24 cellular contexts compared by ENCODE assay signal in genomic region chrX:153512501-153512893, GRCh38. TPM values are rescaled to one million over a fixed set of nuclear protein-coding genes. Genes with fewer than 3 reads are reported as not detected.
DNase-seq lines count a peak whose midpoint lies in the region; ATAC-seq, FAIRE-seq and TF ChIP-seq lines count a peak whose summit lies in the region.
"Had no signal": no experiment of that assay in that cellular context is flagged by ENCODE, and none has a peak within 500 bp of the region (broad histone marks: within the 10 kb centered on the region; RNA-seq: fewer than 3 reads in every experiment).

No MANE protein-coding gene starts in this region.

- H2AFZ ChIP-seq in K562 (ENCODE audit: low read depth, low read length) = no peak overlapping the region
- H2AFZ ChIP-seq: GM23248 had no signal

- no peak overlapping the region for H3K9ac ChIP-seq in K562 (ENCODE audit: insufficient read depth in 1 of 2, low read depth in 2 of 2, low read length in 2 of 2)
- H3K9ac ChIP-seq: GM23248 had no signal

- CTCF ChIA-PET in RWPE1 (lab: Yijun Ruan, JAX) (interaction anchor here (1.0 kb wide), 1 partner anchor 42 kb away, joined by 3 read pairs; the partner anchor contains the start of gene HAUS7), K562 (lab: Yijun Ruan, JAX; ENCODE audit: low intra/inter-chr PET ratio) (no interaction called here)

- in situ Hi-C loops in K562 (cut with MboI) = no loop called here

- intact Hi-C loops in K562 (cut with micrococcal nuclease) = no loop called here

- no peak for ATAC-seq in K562
- ATAC-seq in GM21390 (IDR thresholded peaks at IDR 0.05; ENCODE audit: unreplicated experiment) = no peak
- ATAC-seq: A549 had no signal

- H3K36me3 ChIP-seq in K562 (ENCODE audit: control insufficient read depth, insufficient read depth, low read length) = no peaks in the 10 kb centered on the region

- H3K79me2 ChIP-seq in K562 (ENCODE audit: control insufficient read depth, insufficient read depth, low read length) = no peaks in the 10 kb centered on the region

- H3K9me3 Mint-ChIP-seq in immature natural killer cell = no peaks in the 10 kb centered on the region
- H3K9me3 Mint-ChIP-seq: CD4-positive, alpha-beta T cell; HFFc6 had no signal

- peaks cover 0 to 2% (median 2%) of the 10 kb centered on the region in 3 donors for H3K27me3 Mint-ChIP-seq in immature natural killer cell (ENCODE audit: low read depth in 3 of 3)

- H3K27ac ChIP-seq in RWPE1 = peak overlapping the region; percentile 81
- H3K27ac ChIP-seq in K562 (ENCODE audit: extremely low read depth, low read depth, low read length) = no peak overlapping the region
- H3K27ac ChIP-seq: 22Rv1, C4-2B, GM23248, HL-60 had no signal

- H3K27ac Mint-ChIP-seq in immature natural killer cell = no peak overlapping the region
- H3K27ac Mint-ChIP-seq: CD4-positive, alpha-beta T cell; HFFc6; IgD-negative memory B cell had no signal

- TF ChIP-seq POLR2A in GM12891 (IDR thresholded peaks at IDR 0.05; ENCODE audit: low read depth, low read length) (no peak), K562 (conservative IDR thresholded peaks at IDR 0.05) (no peak)

- H3K4me2 ChIP-seq in K562 (ENCODE audit: insufficient read depth, low read length) = no peak overlapping the region
- H3K4me2 ChIP-seq: A549 had no signal

- peaks cover 0 to 4% of the 10 kb centered on the region in 2 experiments; a peak in 2 of 5 replicates for H3K4me1 ChIP-seq in K562 (replicated peaks in 1 of 2; ENCODE audit: control insufficient read depth in 2 of 2, insufficient read depth in 2 of 2, low read length in 2 of 2)
- H3K4me1 ChIP-seq: A549, Caco-2 had no signal

- no peaks in the 10 kb centered on the region for H4K20me1 ChIP-seq in K562 (replicated peaks; ENCODE audit: control insufficient read depth, insufficient read depth, low read length)

- H3K36me3 Mint-ChIP-seq in immature natural killer cell = no peaks in the 10 kb centered on the region
- H3K36me3 Mint-ChIP-seq: IgD-negative memory B cell had no signal

- TF ChIP-seq CTCF in RWPE1 (conservative IDR thresholded peaks at IDR 0.05; ENCODE audit: low read depth) = no peak
- no peak for TF ChIP-seq CTCF in K562 (IDR thresholded peaks at IDR 0.05 in 2 of 3, conservative IDR thresholded peaks at IDR 0.05 in 1 of 3; ENCODE audit: insufficient read depth in 2 of 3, low read depth in 1 of 3, low read length in 3 of 3)
- no peak for TF ChIP-seq CTCF in fibroblast of the aortic adventitia (IDR thresholded peaks at IDR 0.05; ENCODE audit: insufficient read depth, low read length)

- H3K4me1 Mint-ChIP-seq in immature natural killer cell = peaks cover 0 to under 1% of the 10 kb centered on the region in 2 donors

- no peak overlapping the region for H3K4me3 Mint-ChIP-seq in immature natural killer cell
- H3K4me3 Mint-ChIP-seq: CD4-positive, alpha-beta T cell; HFFc6; IgD-negative memory B cell had no signal

- 0% methylated on average over 1 of the region's 3 CpGs for WGBS in K562 (ENCODE audit: insufficient coverage, low coverage, missing lambda C conversion rate)

- FAIRE-seq in GM12891 (lab: Jason Lieb, UNC) = peak; percentile 89
- FAIRE-seq in K562 (lab: Jason Lieb, UNC) = no peak
- FAIRE-seq: A549, D721Med, G401.6, H54 had no signal

- TF ChIP-seq RAD21 in K562 (CRISPR knock-in tag; conservative IDR thresholded peaks at IDR 0.05 in 1 of 2, IDR thresholded peaks at IDR 0.05 in 1 of 2) = no peak

- BruUV-seq in K562 (replicated peaks; lab: Mats Ljungman, UMichigan) = no TSS peak

- POLR2A ChIA-PET in RWPE1 (lab: Yijun Ruan, JAX; ENCODE audit: low non-redundant PET) (no interaction called here), K562 (lab: Yijun Ruan, JAX) (interaction anchor here (0.7 kb wide), 1 partner anchor 11 kb away, joined by 3 read pairs; no protein-coding TSS in a partner anchor)

- H3K9me3 ChIP-seq in K562 (replicated peaks; ENCODE audit: control insufficient read depth, insufficient read depth, low read depth, low read length) = no peaks in the 10 kb centered on the region
- H3K9me3 ChIP-seq: A549, Caco-2 had no signal

- H3K9me1 ChIP-seq in K562 (ENCODE audit: control insufficient read depth, insufficient read depth, low read length) = no peaks in the 10 kb centered on the region

- no peak for DNase-seq in GM12891 (ENCODE audit: insufficient read length, low spot score)
- no peak for DNase-seq in RWPE1 (ENCODE audit: low spot score)
- DNase-seq in K562 (ENCODE audit: extremely low read depth in 1 of 4, low spot score in 3 of 4) = no peak
- DNase-seq in fibroblast of the aortic adventitia (ENCODE audit: low read depth) = peak; percentile 28
- DNase-seq in cerebellum (ENCODE audit: low spot score) = no peak
- DNase-seq in activated T-cell treated with anti-CD3 and anti-CD28 coated beads, Interleukin-2, amount 50 U/mL, for 1 hour = no peak
- no peak for DNase-seq in immature natural killer cell
- DNase-seq: AML-193; Caco-2; CD4-positive, alpha-beta T cell; GM23248; HCEC 1CT; HFFc6; KG1 had no signal

- no peak overlapping the region for H3K4me3 ChIP-seq in K562
- no peak overlapping the region for H3K4me3 ChIP-seq in fibroblast of the aortic adventitia (ENCODE audit: low read depth, low read length)
- H3K4me3 ChIP-seq: A549, GM23248 had no signal

- TF ChIP-seq EP300 in K562 (IDR thresholded peaks at IDR 0.05; ENCODE audit: low read length) = no peak

- peaks cover 0 to 43% of the 10 kb centered on the region in 2 experiments; a peak in 3 of 5 replicates for H3K27me3 ChIP-seq in K562 (ENCODE audit: control insufficient read depth in 2 of 2, insufficient read depth in 2 of 2, low read length in 2 of 2)

RNA-seq across cellular contexts. Expression of gene ATP2B3, which starts 4.9 kb away (rescaled TPM):
- polyA plus RNA-seq in GM12891 (2012; ENCODE audit: low read depth, missing spikeins) = 0.03 TPM
- not detected in 2 replicates for total RNA-seq in K562 (2011; cell fraction: chromatin; rRNA removed; ENCODE audit: low replicate concordance)
- total RNA-seq in K562 (2011; cell fraction: nucleolus; rRNA removed) = not detected in 2 replicates
- total RNA-seq in K562 (2011; cell fraction: nucleoplasm; rRNA removed) = not detected in 2 replicates
- total RNA-seq in K562 (2014; rRNA removed) = not detected in 2 replicates
- not detected in 2 replicates for total RNA-seq in K562 (2014; rRNA removed; fragmentation: Illumina TruSeq; extraction: Trizol)
- not detected in 2 replicates for total RNA-seq in K562 (2015; rRNA removed; fragmentation: Illumina TruSeq; extraction: Trizol)
- total RNA-seq in K562 (2021) = not detected in 2 replicates
- polyA plus RNA-seq in K562 (2011; rRNA removed) = 0.04 TPM in 1 of 2 replicates, not detected in the other
- 0.03 and 0.07 TPM in 2 replicates for polyA plus RNA-seq in K562 (2011; cell fraction: cytosol; rRNA removed)
- polyA plus RNA-seq in K562 (2011; cell fraction: nucleus; rRNA removed) = 0.04 and 0.06 TPM in 2 replicates
- 0.01 and 0.07 TPM in 2 replicates for polyA plus RNA-seq in K562 (2012)
- polyA plus RNA-seq in K562 (2014; fragmentation: Illumina TruSeq; extraction: Trizol) = not detected in 2 replicates
- under 1 TPM in 1 of 2 experiments, not detected in 1; 0.04 TPM for polyA plus RNA-seq in K562 (2014; fragmentation: Nextera tagmentation; extraction: Ambion mirVana)
- polyA plus RNA-seq in K562 (2014; rRNA removed) = 0.04 TPM in 1 of 2 replicates, not detected in the other
- polyA minus RNA-seq in K562 (2011; rRNA and poly(A)+ RNA removed) = not detected in 2 replicates
- polyA minus RNA-seq in K562 (2011; cell fraction: cytosol; rRNA and poly(A)+ RNA removed) = not detected in 2 replicates
- not detected in 2 replicates for polyA minus RNA-seq in K562 (2011; cell fraction: nucleus; rRNA and poly(A)+ RNA removed)
- total RNA-seq in fibroblast of the aortic adventitia (ENCODE audit: low replicate concordance) = not detected in 2 replicates
- total RNA-seq in cerebellum = 5.6 TPM
- not detected for polyA plus RNA-seq in immature natural killer cell
- total RNA-seq: Caco-2; CD4-positive, alpha-beta T cell; GM23248; HFFc6; HT1080 had no signal
- polyA plus RNA-seq: GM23248, IgD-negative memory B cell had no signal

RNA-seq across cellular contexts. Expression of gene BGN, which starts 17.7 kb away (rescaled TPM):
- not detected for polyA plus RNA-seq in GM12891 (2012; ENCODE audit: low read depth, missing spikeins)
- total RNA-seq in K562 (2011; cell fraction: chromatin; rRNA removed; ENCODE audit: low replicate concordance) = not detected in 2 replicates
- total RNA-seq in K562 (2011; cell fraction: nucleolus; rRNA removed) = not detected in 2 replicates
- total RNA-seq in K562 (2011; cell fraction: nucleoplasm; rRNA removed) = not detected in 2 replicates
- total RNA-seq in K562 (2014; rRNA removed) = not detected in 2 replicates
- total RNA-seq in K562 (2014; rRNA removed; fragmentation: Illumina TruSeq; extraction: Trizol) = not detected in 2 replicates
- not detected in 2 replicates for total RNA-seq in K562 (2015; rRNA removed; fragmentation: Illumina TruSeq; extraction: Trizol)
- 0.11 TPM in 2 replicates for total RNA-seq in K562 (2021)
- polyA plus RNA-seq in K562 (2011; rRNA removed) = not detected in 2 replicates
- polyA plus RNA-seq in K562 (2011; cell fraction: cytosol; rRNA removed) = 0.04 and 0.06 TPM in 2 replicates
- not detected in 2 replicates for polyA plus RNA-seq in K562 (2011; cell fraction: nucleus; rRNA removed)
- polyA plus RNA-seq in K562 (2012) = not detected in 2 replicates
- polyA plus RNA-seq in K562 (2014; fragmentation: Illumina TruSeq; extraction: Trizol) = not detected in 2 replicates
- polyA plus RNA-seq in K562 (2014; fragmentation: Nextera tagmentation; extraction: Ambion mirVana) = not detected
- polyA plus RNA-seq in K562 (2014; rRNA removed) = not detected in 2 replicates
- not detected in 2 replicates for polyA minus RNA-seq in K562 (2011; rRNA and poly(A)+ RNA removed)
- polyA minus RNA-seq in K562 (2011; cell fraction: cytosol; rRNA and poly(A)+ RNA removed) = not detected in 2 replicates
- polyA minus RNA-seq in K562 (2011; cell fraction: nucleus; rRNA and poly(A)+ RNA removed) = not detected in 2 replicates
- total RNA-seq in fibroblast of the aortic adventitia (ENCODE audit: low replicate concordance) = 12.3 and 133 TPM in 2 replicates
- total RNA-seq in cerebellum = 7.9 TPM
- not detected for polyA plus RNA-seq in immature natural killer cell
- total RNA-seq: CD4-positive, alpha-beta T cell had no signal
- polyA plus RNA-seq: IgD-negative memory B cell had no signal

RNA-seq across cellular contexts. Expression of gene HAUS7, which starts 42.1 kb away (rescaled TPM):
- 25.2 TPM for polyA plus RNA-seq in GM12891 (2012; ENCODE audit: low read depth, missing spikeins)
- total RNA-seq in K562 (2011; cell fraction: chromatin; rRNA removed; ENCODE audit: low replicate concordance) = 44.0 and 101 TPM in 2 replicates
- 58.2 and 63.4 TPM in 2 replicates for total RNA-seq in K562 (2011; cell fraction: nucleolus; rRNA removed)
- 58.6 and 62.3 TPM in 2 replicates for total RNA-seq in K562 (2011; cell fraction: nucleoplasm; rRNA removed)
- total RNA-seq in K562 (2014; rRNA removed) = 64.7 and 64.8 TPM in 2 replicates
- 38.5 and 48.6 TPM in 2 replicates for total RNA-seq in K562 (2014; rRNA removed; fragmentation: Illumina TruSeq; extraction: Trizol)
- total RNA-seq in K562 (2015; rRNA removed; fragmentation: Illumina TruSeq; extraction: Trizol) = 48.8 and 51.0 TPM in 2 replicates
- 94.0 and 94.9 TPM in 2 replicates for total RNA-seq in K562 (2021)
- polyA plus RNA-seq in K562 (2011; rRNA removed) = 38.0 and 44.3 TPM in 2 replicates
- polyA plus RNA-seq in K562 (2011; cell fraction: cytosol; rRNA removed) = 72.4 and 100 TPM in 2 replicates
- polyA plus RNA-seq in K562 (2011; cell fraction: nucleus; rRNA removed) = 177 and 204 TPM in 2 replicates
- polyA plus RNA-seq in K562 (2012) = 58.0 and 101 TPM in 2 replicates
- polyA plus RNA-seq in K562 (2014; fragmentation: Illumina TruSeq; extraction: Trizol) = 49.7 and 56.9 TPM in 2 replicates
- polyA plus RNA-seq in K562 (2014; fragmentation: Nextera tagmentation; extraction: Ambion mirVana) = 10 to 100 TPM in 1 of 2 experiments, 1 to 10 TPM in 1; 10.0 to 26.1 TPM
- 70.4 and 75.6 TPM in 2 replicates for polyA plus RNA-seq in K562 (2014; rRNA removed)
- polyA minus RNA-seq in K562 (2011; rRNA and poly(A)+ RNA removed) = 31.5 and 39.4 TPM in 2 replicates
- 32.0 and 34.9 TPM in 2 replicates for polyA minus RNA-seq in K562 (2011; cell fraction: cytosol; rRNA and poly(A)+ RNA removed)
- 41.2 and 50.9 TPM in 2 replicates for polyA minus RNA-seq in K562 (2011; cell fraction: nucleus; rRNA and poly(A)+ RNA removed)
- total RNA-seq in fibroblast of the aortic adventitia (ENCODE audit: low replicate concordance) = 16.4 and 16.5 TPM in 2 replicates
- 8.7 TPM for total RNA-seq in cerebellum
- polyA plus RNA-seq in immature natural killer cell = 10 to 100 TPM; 36.3 to 49.5 (median 43.2) TPM
